Comparison of ENCODE assay signal across 24 cellular contexts in genomic region chr22:29370556-29370955, GRCh38. TPM values are rescaled to one million over a fixed set of nuclear protein-coding genes. Genes with fewer than 3 reads are reported as not detected.
DNase-seq lines count a peak whose midpoint lies in the region; ATAC-seq, FAIRE-seq and TF ChIP-seq lines count a peak whose summit lies in the region.
"Had no signal": no experiment of that assay in that cellular context is flagged by ENCODE, and none has a peak within 500 bp of the region (broad histone marks: within the 10 kb centered on the region; RNA-seq: fewer than 3 reads in every experiment).

No MANE protein-coding gene starts in this region.

- no peak for TF ChIP-seq EP300 in sigmoid colon (IDR thresholded peaks at IDR 0.05)

- CTCF ChIA-PET in activated B cell treated with CpG ODN at 0.5 μM for 24 hours (lab: Charles Lee), result interaction anchor here (0.8 kb wide), 1 partner anchor 16 kb away, joined by 3 read pairs; no protein-coding TSS in a partner anchor
- CTCF ChIA-PET in activated CD8-positive, alpha-beta T cell treated with anti-CD3 and anti-CD28 coated beads, Interleukin-2, amount 10 ng/mL, durations not matched to agents 7 days and 5 days (lab: Charles Lee), result no interaction called here

- no peaks in the 10 kb centered on the region for H3K9me2 ChIP-seq in GM23338 (ENCODE audit: insufficient read depth)

- H3K9me3 ChIP-seq in sigmoid colon, result no peaks in the 10 kb centered on the region
- H3K9me3 ChIP-seq: testis had no signal

- POLR2A ChIA-PET in activated B cell treated with CpG ODN at 0.5 μM for 24 hours (lab: Charles Lee), result interaction anchor here (0.7 to 2.1 kb wide), 3 partner anchors 14 to 54 kb away, joined by 3 to 13 read pairs (median 3); no protein-coding TSS in a partner anchor
- POLR2A ChIA-PET in activated CD8-positive, alpha-beta T cell treated with anti-CD3 and anti-CD28 coated beads, Interleukin-2, amount 10 ng/mL, durations not matched to agents 7 days and 5 days (lab: Charles Lee), result interaction anchor here (0.6 kb wide), 1 partner anchor 299 kb away, joined by 3 read pairs; no protein-coding TSS in a partner anchor

- H3K4me3 Mint-ChIP-seq in GM23338, result no peak overlapping the region
- H3K4me3 Mint-ChIP-seq in activated B cell treated with CpG ODN at 0.5 μM for 24 hours, result no peak overlapping the region
- no peak overlapping the region for H3K4me3 Mint-ChIP-seq in activated CD8-positive, alpha-beta T cell treated with anti-CD3 and anti-CD28 coated beads, Interleukin-2, amount 10 ng/mL, durations not matched to agents 7 days and 5 days
- H3K4me3 Mint-ChIP-seq: activated naive CD8-positive, alpha-beta T cell; activated T-helper 1 cell treated with anti-CD3 and anti-CD28 coated beads, Interleukin-12 subunit alpha, Interleukin-12 subunit beta, Interleukin-2, Interleukin-4 antibody, amounts not matched to agents 30 ng/mL and 10 ng/mL and 1 ng/mL, durations not matched to agents 14 hours and 24 hours and 36 hours; CD8-positive, alpha-beta T cell; T-helper 2 cell treated with Interferon-gamma antibody and Interleukin-4, amounts not matched to agents 5 μg/mL and 100 μg/mL, for 36 hours had no signal

- no peak overlapping the region for H2AFZ ChIP-seq in GM23338
- H2AFZ ChIP-seq: hepatocyte had no signal

- no peak for TF ChIP-seq POLR2A in sigmoid colon (IDR thresholded peaks at IDR 0.05)
- no peak for TF ChIP-seq POLR2A in GM12892 (IDR thresholded peaks at IDR 0.05; ENCODE audit: low read depth, low read length)

- H3K4me3 ChIP-seq in GM23338 (no peak overlapping the region), sigmoid colon (no peak overlapping the region)
- H3K4me3 ChIP-seq: coronary artery, GM23248, hepatocyte, testis had no signal

- H3K27me3 Mint-ChIP-seq in GM23338 (ENCODE audit: insufficient read depth, low read depth, poor library complexity) (peaks cover 8% of the 10 kb centered on the region), activated B cell treated with CpG ODN at 0.5 μM for 24 hours (no peaks in the 10 kb centered on the region)
- H3K27me3 Mint-ChIP-seq in activated CD8-positive, alpha-beta T cell treated with anti-CD3 and anti-CD28 coated beads, Interleukin-2, amount 10 ng/mL, durations not matched to agents 7 days and 5 days (ENCODE audit: low read depth), result no peaks in the 10 kb centered on the region
- H3K27me3 Mint-ChIP-seq: activated naive CD8-positive, alpha-beta T cell had no signal

- TF ChIP-seq CTCF in GM23338 (conservative IDR thresholded peaks at IDR 0.05; ENCODE audit: low read depth in 2 of 2) (no peak), activated B cell treated with CpG ODN at 0.5 μM for 24 hours (IDR thresholded peaks at IDR 0.05) (no peak), sigmoid colon (IDR thresholded peaks at IDR 0.05) (no peak)

- peak; percentile 66 for ATAC-seq in GM23338
- ATAC-seq in activated B cell treated with CpG ODN at 0.5 μM for 24 hours (ENCODE audit: low read depth), result peak; percentile 47
- ATAC-seq in activated CD8-positive, alpha-beta T cell treated with anti-CD3 and anti-CD28 coated beads, Interleukin-2, amount 10 ng/mL, durations not matched to agents 7 days and 5 days, result no peak
- ATAC-seq: CD8-positive, alpha-beta T cell had no signal

- H3K36me3 ChIP-seq in GM23338 (ENCODE audit: insufficient read depth) (no peaks in the 10 kb centered on the region; the same call in 1 of the 2 replicates), sigmoid colon (peaks cover 0 to 7% (median 0%) of the 10 kb centered on the region in 4 donors)

- H3K27ac Mint-ChIP-seq in GM23338, result no peak overlapping the region
- H3K27ac Mint-ChIP-seq in activated B cell treated with CpG ODN at 0.5 μM for 24 hours, result peak overlapping the region; percentile 18
- no peak overlapping the region for H3K27ac Mint-ChIP-seq in activated CD8-positive, alpha-beta T cell treated with anti-CD3 and anti-CD28 coated beads, Interleukin-2, amount 10 ng/mL, durations not matched to agents 7 days and 5 days
- H3K27ac Mint-ChIP-seq: activated naive CD8-positive, alpha-beta T cell; activated T-helper 1 cell treated with anti-CD3 and anti-CD28 coated beads, Interleukin-12 subunit alpha, Interleukin-12 subunit beta, Interleukin-2, Interleukin-4 antibody, amounts not matched to agents 30 ng/mL and 10 ng/mL and 1 ng/mL, durations not matched to agents 14 hours and 24 hours and 36 hours; T-helper 2 cell treated with Interferon-gamma antibody and Interleukin-4, amounts not matched to agents 5 μg/mL and 100 μg/mL, for 36 hours had no signal

- peaks cover 29% of the 10 kb centered on the region for H3K4me1 ChIP-seq in GM23338 (ENCODE audit: insufficient read depth)
- H3K4me1 ChIP-seq in sigmoid colon, result peaks cover 0 to 10% (median 4%) of the 10 kb centered on the region in 4 donors

- no peak overlapping the region for H3K4me2 ChIP-seq in GM23338
- H3K4me2 ChIP-seq: hepatocyte had no signal

- H3K9me3 Mint-ChIP-seq in GM23338 (no peaks in the 10 kb centered on the region), activated B cell treated with CpG ODN at 0.5 μM for 24 hours (no peaks in the 10 kb centered on the region)
- no peaks in the 10 kb centered on the region for H3K9me3 Mint-ChIP-seq in activated CD8-positive, alpha-beta T cell treated with anti-CD3 and anti-CD28 coated beads, Interleukin-2, amount 10 ng/mL, durations not matched to agents 7 days and 5 days (ENCODE audit: insufficient read depth)
- H3K9me3 Mint-ChIP-seq: activated T-helper 1 cell treated with anti-CD3 and anti-CD28 coated beads, Interleukin-12 subunit alpha, Interleukin-12 subunit beta, Interleukin-2, Interleukin-4 antibody, amounts not matched to agents 30 ng/mL and 10 ng/mL and 1 ng/mL, durations not matched to agents 14 hours and 24 hours and 36 hours; CD8-positive, alpha-beta T cell; T-helper 2 cell treated with Interferon-gamma antibody and Interleukin-4, amounts not matched to agents 5 μg/mL and 100 μg/mL, for 36 hours had no signal

- WGBS in sigmoid colon, 2 donors, result 56 to 74% methylated on average over 6 of the region's 6 CpGs

- FAIRE-seq in GM12892 (lab: Jason Lieb, UNC), result no peak

- peaks cover 13% of the 10 kb centered on the region for H3K79me2 ChIP-seq in GM23338 (replicated peaks; ENCODE audit: insufficient read depth)

- intact Hi-C loops in activated B cell treated with CpG ODN at 0.5 μM for 24 hours (cut with micrococcal nuclease) (loop anchor here (1.0 kb wide), 1 partner anchor 15 kb away; no protein-coding TSS in a partner anchor), sigmoid colon (cut with DNase I) (no loop called here)

- peak overlapping the region; percentile 29 for H3K27ac ChIP-seq in GM23338 (ENCODE audit: low read depth)
- peak overlapping the region in 3 of 4 donors; percentile 44 to 57 (median 52) for H3K27ac ChIP-seq in sigmoid colon
- H3K27ac ChIP-seq: coronary artery had no signal

- H3K27me3 ChIP-seq in GM23338 (ENCODE audit: insufficient read depth), result no peaks in the 10 kb centered on the region
- H3K27me3 ChIP-seq in sigmoid colon, result no peaks in the 10 kb centered on the region
- H3K27me3 ChIP-seq: hepatocyte, testis had no signal

- DNase-seq in GM23338 (ENCODE audit: low spot score) (peak; percentile 66), activated B cell treated with CpG ODN at 0.5 μM for 24 hours (no peak), iPS-NIHi7 (ENCODE audit: extremely low spot score) (peak; percentile 48), sigmoid colon (no peak), putamen (ENCODE audit: low spot score) (no peak), GM12892 (ENCODE audit: insufficient read length) (no peak), NCI-H2107 (lab: John Stamatoyannopoulos, UW) (no peak)
- DNase-seq in activated CD8-positive, alpha-beta T cell treated with anti-CD3 and anti-CD28 coated beads, Interleukin-2, amount 10 ng/mL, durations not matched to agents 7 days and 5 days, result no peak
- DNase-seq: activated CD4-positive, CD25-positive, alpha-beta regulatory T cell treated with anti-CD3 and anti-CD28 coated beads, Interleukin-2, amount 50 U/mL, for 72 hours; CD8-positive, alpha-beta T cell; DMS79 treated with DMSO at 0.1 percent for 48 hours; GM23248; NCI-H146; NCI-H2171 treated with DMSO at 0.1 percent for 48 hours; NCI-H774; stimulated activated CD4-positive, alpha-beta T cell treated with anti-CD3 and anti-CD28 coated beads, Interleukin-15, amount 100 ng/mL, for 24 hours; testis had no signal

- H3F3A ChIP-seq in GM23338 (replicated peaks; ENCODE audit: low read depth), result peaks cover 8% of the 10 kb centered on the region

- H3K36me3 Mint-ChIP-seq in GM23338 (ENCODE audit: low read depth) (peaks cover 11% of the 10 kb centered on the region; the same call in 2 of the 3 replicates), activated B cell treated with CpG ODN at 0.5 μM for 24 hours (ENCODE audit: low read depth) (peaks cover 64% of the 10 kb centered on the region)
- H3K36me3 Mint-ChIP-seq in activated CD8-positive, alpha-beta T cell treated with anti-CD3 and anti-CD28 coated beads, Interleukin-2, amount 10 ng/mL, durations not matched to agents 7 days and 5 days (ENCODE audit: low read depth), result peaks cover 37% of the 10 kb centered on the region

- H4K20me1 ChIP-seq in GM23338 (replicated peaks; ENCODE audit: insufficient read depth), result peaks cover 9% of the 10 kb centered on the region

- H3K4me1 Mint-ChIP-seq in GM23338, result peaks cover 39% of the 10 kb centered on the region
- H3K4me1 Mint-ChIP-seq in activated B cell treated with CpG ODN at 0.5 μM for 24 hours, result peaks cover 77% of the 10 kb centered on the region
- peaks cover 13% of the 10 kb centered on the region for H3K4me1 Mint-ChIP-seq in activated CD8-positive, alpha-beta T cell treated with anti-CD3 and anti-CD28 coated beads, Interleukin-2, amount 10 ng/mL, durations not matched to agents 7 days and 5 days (ENCODE audit: low read depth)

TF ChIP-seq in GM23338, 12 proteins besides CTCF, POLR2A, EP300 and RAD21 (continues in another document):
- TF ChIP-seq EZH2 (IDR thresholded peaks at IDR 0.05; ENCODE audit: low read depth, unreplicated experiment), result no peak
- no peak for TF ChIP-seq STAT1 (IDR thresholded peaks at IDR 0.05; ENCODE audit: unreplicated experiment)
- TF ChIP-seq JUNB (IDR thresholded peaks at IDR 0.05; ENCODE audit: unreplicated experiment), result no peak

RNA-seq across cellular contexts. Expression of gene AP1B1, which starts 17.8 kb away (rescaled TPM):
- 67.5 and 74.4 TPM in 2 replicates for total RNA-seq in GM23338 (2014; rRNA removed; shearing (Covaris generic))
- polyA plus RNA-seq in GM23338 (2016; fragmentation: Nextera tagmentation; extraction: Ambion mirVana) (19.5 TPM in 2 replicates), sigmoid colon (10 to 100 TPM; 36.6 to 83.2 (median 52.9) TPM)
- total RNA-seq in activated B cell treated with CpG ODN at 0.5 μM for 24 hours (120 and 132 TPM in 2 replicates), sigmoid colon (10 to 100 TPM; 33.1 to 55.1 (median 41.4) TPM)
- 28.3 TPM for polyA plus RNA-seq in GM12892 (2012; ENCODE audit: missing spikeins)
- total RNA-seq in activated CD8-positive, alpha-beta T cell treated with anti-CD3 and anti-CD28 coated beads, Interleukin-2, amount 10 ng/mL, durations not matched to agents 7 days and 5 days, result 10 to 100 TPM; 77.7 to 84.7 TPM

RNA-seq across cellular contexts. Expression of gene RASL10A, which starts 55.1 kb away (rescaled TPM):
- total RNA-seq in GM23338 (2014; rRNA removed; shearing (Covaris generic)), result 0.54 and 3.0 TPM in 2 replicates
- polyA plus RNA-seq in GM23338 (2016; fragmentation: Nextera tagmentation; extraction: Ambion mirVana) (0.99 and 1.6 TPM in 2 replicates), sigmoid colon (1 to 10 TPM in 1 of 3 donors, not detected in 2; 3.0 TPM)
- total RNA-seq in activated B cell treated with CpG ODN at 0.5 μM for 24 hours (0.98 and 1.0 TPM in 2 replicates), sigmoid colon (1 to 10 TPM in 2 of 4 donors, under 1 TPM in 2; 0.33 to 1.7 (median 0.92) TPM)
- polyA plus RNA-seq in GM12892 (2012; ENCODE audit: missing spikeins), result not detected
- total RNA-seq in activated CD8-positive, alpha-beta T cell treated with anti-CD3 and anti-CD28 coated beads, Interleukin-2, amount 10 ng/mL, durations not matched to agents 7 days and 5 days, result 1 to 10 TPM; 1.4 to 1.6 TPM
- total RNA-seq: GM23248, SK-MEL-5 had no signal
- polyA plus RNA-seq: AG04450 had no signal

Comparison
In these comparisons a context has a peak if more than half of its experiments do, and no peak if none do; other contexts are left out.
1. DNase-seq: peak in GM23338 (single experiment) and iPS-NIHi7 (single experiment); none in activated B cell treated with CpG ODN at 0.5 μM for 24 hours (single experiment), sigmoid colon (single experiment), putamen (single experiment), GM12892 (single experiment), NCI-H2107 (single experiment) and activated CD8-positive, alpha-beta T cell treated with anti-CD3 and anti-CD28 coated beads, Interleukin-2, amount 10 ng/mL, durations not matched to agents 7 days and 5 days (single experiment).